5 cellular contexts compared by ENCODE assay signal in the genomic region with DNA sequence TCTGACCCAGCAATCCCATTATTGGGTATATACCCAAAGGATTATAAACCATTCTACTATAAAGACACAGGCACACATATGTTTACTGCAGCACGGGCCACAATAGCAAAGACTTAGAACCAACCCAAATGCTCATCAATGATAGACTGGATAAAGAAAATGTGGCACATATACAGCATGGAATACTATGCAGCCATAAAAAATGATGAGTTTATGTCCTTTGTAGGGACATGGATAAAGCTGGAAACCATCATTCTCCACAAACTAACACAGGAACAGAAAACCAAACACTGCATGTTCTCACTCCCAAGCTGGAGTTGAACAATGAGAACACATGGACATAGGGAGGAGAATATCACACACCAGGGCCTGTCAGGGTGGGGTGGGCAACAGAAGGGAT. TPM values are rescaled to one million over a fixed set of nuclear protein-coding genes. Genes with fewer than 3 reads are reported as not detected.
"Had no signal": no experiment of that assay in that cellular context is flagged by ENCODE, and none has a peak within 500 bp of the region (broad histone marks: within the 10 kb centered on the region; RNA-seq: fewer than 3 reads in every experiment).

No MANE protein-coding gene starts in this region.

RNA-seq across cellular contexts. Expression of gene PLAC8L1, which starts 16.1 kb away (rescaled TPM):
- total RNA-seq: HepG2, HT-29, HT1080, IMR-90 had no signal
- polyA plus RNA-seq: IgD-negative memory B cell had no signal
